In genomic region chr5:91332267-91333044, GRCh38 we compare ENCODE assay signal across 8 cellular contexts.
DNase-seq lines count a peak whose midpoint lies in the region; ATAC-seq and TF ChIP-seq lines count a peak whose summit lies in the region.

No MANE protein-coding gene starts in this region.

- H3K4me3 ChIP-seq in astrocyte of the cerebellum (ENCODE audit: low read depth, low read length) = no peak overlapping the region
- H3K4me3 ChIP-seq in retinal pigment epithelial cell (ENCODE audit: low read length) = no peak overlapping the region

- TF ChIP-seq CTCF in astrocyte of the cerebellum (IDR thresholded peaks at IDR 0.05; ENCODE audit: low read depth, low read length, missing control alignments) (no peak), retinal pigment epithelial cell (conservative IDR thresholded peaks at IDR 0.05; ENCODE audit: low read depth, low read length) (no peak)

- no peak for DNase-seq in activated CD4-positive, CD25-positive, alpha-beta regulatory T cell (lab: John Stamatoyannopoulos, UW)
- DNase-seq in HS-5 (ENCODE audit: low read depth) (peak; percentile 68), astrocyte of the cerebellum (ENCODE audit: low read depth) (peak; percentile 15), retinal pigment epithelial cell (ENCODE audit: low read depth) (peak; percentile 23), NCI-H1694 (lab: John Stamatoyannopoulos, UW) (no peak), CD1c-positive myeloid dendritic cell (ENCODE audit: extremely low spot score) (no peak)

- in situ Hi-C loops in astrocyte of the cerebellum (cut with HindIII; ENCODE audit: low sequenced_read_pairs) = no loop called here

- peak; percentile 88 to 90 for ATAC-seq in activated CD4-positive, CD25-positive, alpha-beta regulatory T cell treated with anti-CD3 and anti-CD28 coated beads, Interleukin-2, amount 50 U/mL, for 24 hours
- ATAC-seq in HG02870 (IDR thresholded peaks at IDR 0.05; ENCODE audit: unreplicated experiment) = no peak

Comparison
In these comparisons a context has a peak if more than half of its experiments do, and no peak if none do; other contexts are left out.
1. DNase-seq: peak in HS-5 (single experiment), astrocyte of the cerebellum (single experiment) and retinal pigment epithelial cell (single experiment); none in activated CD4-positive, CD25-positive, alpha-beta regulatory T cell (0 of 4), NCI-H1694 (single experiment) and CD1c-positive myeloid dendritic cell (single experiment).